18 cellular contexts compared by ENCODE assay signal in genomic region chr3:176696816-176697215, GRCh38.
DNase-seq lines count a peak whose midpoint lies in the region; ATAC-seq and TF ChIP-seq lines count a peak whose summit lies in the region.
"Had no signal": no experiment of that assay in that cellular context is flagged by ENCODE, and none has a peak within 500 bp of the region (broad histone marks: within the 10 kb centered on the region; RNA-seq: fewer than 3 reads in every experiment).

No MANE protein-coding gene starts in this region.

- peak; percentile 81 for DNase-seq in COR-L47 (lab: John Stamatoyannopoulos, UW)
- peak; percentile 81 for DNase-seq in NCI-H146 (lab: John Stamatoyannopoulos, UW)
- peak; percentile 11 for DNase-seq in astrocyte of the hippocampus (ENCODE audit: low read depth, low spot score)
- no peak for DNase-seq in nephron progenitor cell
- DNase-seq in left colon, result no peak
- no peak for DNase-seq in naive thymus-derived CD4-positive, alpha-beta T cell
- DNase-seq in osteoblast (ENCODE audit: insufficient read length, low spot score, missing footprints), result no peak
- DNase-seq: C1 segment of cervical spinal cord, DMS153, HCEC 1CT, MV-4-11, NCI-H1436, NCI-H2081, NCI-H524 treated with DMSO at 0.1 percent for 48 hours, RPMI8226 had no signal

- CTCF ChIA-PET in naive thymus-derived CD4-positive, alpha-beta T cell (lab: Charles Lee), result no interaction called here

- no peak overlapping the region for H3K4me3 ChIP-seq in naive thymus-derived CD4-positive, alpha-beta T cell (ENCODE audit: low read length)
- no peak overlapping the region for H3K4me3 ChIP-seq in osteoblast (ENCODE audit: insufficient read depth, low read length)
- H3K4me3 ChIP-seq: A549, K562 had no signal

- peak overlapping the region; percentile 52 for H3K27ac Mint-ChIP-seq in nephron progenitor cell
- H3K27ac Mint-ChIP-seq in naive thymus-derived CD4-positive, alpha-beta T cell, result no peak overlapping the region
- H3K27ac Mint-ChIP-seq in stimulated activated memory B cell treated with anti-CD40 and anti-IgM and Interleukin-4, amounts not matched to agents 10 μg/mL and 1 μg/mL and 100 μg/mL, for 72 hours, result no peak overlapping the region

- H3K79me2 ChIP-seq in osteoblast (ENCODE audit: insufficient read depth, low read length), result no peaks in the 10 kb centered on the region

- H4K20me1 ChIP-seq in osteoblast (ENCODE audit: insufficient read depth, low read length), result no peaks in the 10 kb centered on the region

- H3K36me3 Mint-ChIP-seq in nephron progenitor cell (ENCODE audit: low read depth), result no peaks in the 10 kb centered on the region
- no peaks in the 10 kb centered on the region for H3K36me3 Mint-ChIP-seq in naive thymus-derived CD4-positive, alpha-beta T cell
- no peaks in the 10 kb centered on the region for H3K36me3 Mint-ChIP-seq in stimulated activated memory B cell treated with anti-CD40 and anti-IgM and Interleukin-4, amounts not matched to agents 10 μg/mL and 1 μg/mL and 100 μg/mL, for 72 hours

- H3K4me1 ChIP-seq in naive thymus-derived CD4-positive, alpha-beta T cell (ENCODE audit: control insufficient read depth in 2 of 2, insufficient read depth in 2 of 2, low read length in 2 of 2), result no peaks in the 10 kb centered on the region
- H3K4me1 ChIP-seq in osteoblast (ENCODE audit: insufficient read depth, low read length), result no peaks in the 10 kb centered on the region
- H3K4me1 ChIP-seq: A549 had no signal

- H3K27me3 Mint-ChIP-seq in nephron progenitor cell (ENCODE audit: low read depth, poor library complexity), result no peaks in the 10 kb centered on the region
- peaks cover 0 to 18% (median 4%) of the 10 kb centered on the region in 5 donors for H3K27me3 Mint-ChIP-seq in naive thymus-derived CD4-positive, alpha-beta T cell
- no peaks in the 10 kb centered on the region for H3K27me3 Mint-ChIP-seq in stimulated activated memory B cell treated with anti-CD40 and anti-IgM and Interleukin-4, amounts not matched to agents 10 μg/mL and 1 μg/mL and 100 μg/mL, for 72 hours

- H3K4me2 ChIP-seq in osteoblast (ENCODE audit: insufficient read depth, low read length), result no peak overlapping the region
- H3K4me2 ChIP-seq: A549 had no signal

- intact Hi-C loops in left colon (cut with DNase I, micrococcal nuclease), result no loop called here
- intact Hi-C loops in naive thymus-derived CD4-positive, alpha-beta T cell (cut with micrococcal nuclease), result no loop called here

- no peaks in the 10 kb centered on the region for H3K9me3 ChIP-seq in naive thymus-derived CD4-positive, alpha-beta T cell (ENCODE audit: control insufficient read depth in 2 of 3, low read length in 3 of 3)
- no peaks in the 10 kb centered on the region for H3K9me3 ChIP-seq in osteoblast (ENCODE audit: low read depth, low read length)
- H3K9me3 ChIP-seq: A549 had no signal

- no peaks in the 10 kb centered on the region for H3K36me3 ChIP-seq in naive thymus-derived CD4-positive, alpha-beta T cell (ENCODE audit: control insufficient read depth in 2 of 3, insufficient read depth in 3 of 3, low read length in 3 of 3)
- H3K36me3 ChIP-seq in osteoblast (ENCODE audit: insufficient read depth, low read length), result no peaks in the 10 kb centered on the region

- no peak for ATAC-seq in left colon
- ATAC-seq in naive thymus-derived CD4-positive, alpha-beta T cell, result no peak
- no peak for ATAC-seq in stimulated activated memory B cell treated with anti-CD40 and anti-IgM and Interleukin-4, amounts not matched to agents 10 μg/mL and 1 μg/mL and 100 μg/mL, for 72 hours
- ATAC-seq: A549 had no signal

- peaks cover 20% of the 10 kb centered on the region for H3K4me1 Mint-ChIP-seq in nephron progenitor cell
- H3K4me1 Mint-ChIP-seq in naive thymus-derived CD4-positive, alpha-beta T cell, result no peaks in the 10 kb centered on the region
- H3K4me1 Mint-ChIP-seq in stimulated activated memory B cell treated with anti-CD40 and anti-IgM and Interleukin-4, amounts not matched to agents 10 μg/mL and 1 μg/mL and 100 μg/mL, for 72 hours, result no peaks in the 10 kb centered on the region

- H3K9me3 Mint-ChIP-seq in nephron progenitor cell, result no peaks in the 10 kb centered on the region
- H3K9me3 Mint-ChIP-seq in naive thymus-derived CD4-positive, alpha-beta T cell, result no peaks in the 10 kb centered on the region
- H3K9me3 Mint-ChIP-seq in stimulated activated memory B cell treated with anti-CD40 and anti-IgM and Interleukin-4, amounts not matched to agents 10 μg/mL and 1 μg/mL and 100 μg/mL, for 72 hours, result no peaks in the 10 kb centered on the region

- H3K4me3 Mint-ChIP-seq in nephron progenitor cell, result peak overlapping the region; percentile 22
- no peak overlapping the region for H3K4me3 Mint-ChIP-seq in naive thymus-derived CD4-positive, alpha-beta T cell
- no peak overlapping the region for H3K4me3 Mint-ChIP-seq in stimulated activated memory B cell treated with anti-CD40 and anti-IgM and Interleukin-4, amounts not matched to agents 10 μg/mL and 1 μg/mL and 100 μg/mL, for 72 hours

- H3K27me3 ChIP-seq in naive thymus-derived CD4-positive, alpha-beta T cell (ENCODE audit: control insufficient read depth in 2 of 2, insufficient read depth in 2 of 2, low read length in 2 of 2), result no peaks in the 10 kb centered on the region
- H3K27me3 ChIP-seq in osteoblast (ENCODE audit: insufficient read depth, low read length), result peaks cover 1% of the 10 kb centered on the region

- H3K27ac ChIP-seq in naive thymus-derived CD4-positive, alpha-beta T cell (ENCODE audit: low read depth, low read length), result no peak overlapping the region
- no peak overlapping the region for H3K27ac ChIP-seq in osteoblast (ENCODE audit: low read depth, low read length)
- H3K27ac ChIP-seq: A549 had no signal

- no peak for TF ChIP-seq CTCF in nephron progenitor cell (IDR thresholded peaks at IDR 0.05)
- no peak for TF ChIP-seq CTCF in osteoblast (IDR thresholded peaks at IDR 0.05; ENCODE audit: extremely low read depth, low read depth, low read length)

- H2AFZ ChIP-seq in osteoblast (ENCODE audit: low read length), result no peak overlapping the region

- POLR2A ChIA-PET in naive thymus-derived CD4-positive, alpha-beta T cell (lab: Charles Lee), result no interaction called here

Comparison
In these comparisons a context has a peak if more than half of its experiments do, and no peak if none do; other contexts are left out.
1. DNase-seq: peak in COR-L47 (single experiment), NCI-H146 (single experiment) and astrocyte of the hippocampus (single experiment); none in nephron progenitor cell (single experiment), left colon (0 of 2), naive thymus-derived CD4-positive, alpha-beta T cell (0 of 9) and osteoblast (single experiment).